ENCODE assay signal across 1 cellular context in the genomic region with DNA sequence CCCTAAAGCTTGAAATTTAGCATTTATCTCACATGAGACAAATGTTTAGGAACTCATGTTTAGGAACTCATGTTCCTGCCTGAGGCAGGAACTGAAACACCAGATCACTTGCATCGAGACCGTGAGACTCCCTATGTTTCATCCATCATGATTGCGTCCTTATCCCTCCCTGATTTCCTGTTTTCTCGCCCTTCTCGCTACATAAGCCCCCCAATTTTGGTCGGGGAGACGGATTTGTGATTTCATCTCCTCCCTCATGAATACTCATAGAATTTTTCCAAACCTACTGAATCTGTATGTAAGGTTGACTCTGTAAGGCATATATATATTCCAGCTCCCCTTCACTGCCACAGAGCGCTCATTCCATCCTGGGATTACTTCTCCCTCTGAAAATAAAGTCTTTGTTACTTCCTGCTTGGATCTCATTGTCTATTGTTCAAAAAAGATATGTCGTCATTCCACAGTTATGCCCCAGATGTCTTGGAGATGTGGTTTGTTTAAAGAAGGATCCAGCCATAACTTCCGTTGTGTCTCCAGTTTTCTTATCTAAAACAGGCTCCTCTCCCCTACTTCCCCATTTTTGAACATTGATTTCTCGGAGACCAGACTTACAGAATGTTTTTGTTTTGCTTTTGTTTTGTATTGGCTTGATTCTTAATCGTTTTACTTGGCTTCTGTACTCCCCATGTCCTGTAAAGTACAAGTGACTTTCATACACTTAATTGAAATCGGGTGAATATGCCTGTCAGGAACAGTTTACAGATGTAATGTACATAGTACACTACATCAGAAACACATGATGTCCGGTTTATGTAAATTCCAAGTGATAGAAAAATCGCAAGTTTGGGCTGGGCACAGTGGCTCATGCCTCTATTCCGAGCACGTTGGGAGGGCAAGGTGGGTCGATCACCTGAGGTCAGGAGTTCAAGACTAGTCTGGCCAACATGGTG.
TF ChIP-seq lines count a peak whose summit lies in the region.

No MANE protein-coding gene starts in this region.

TF ChIP-seq in GM12878, 131 proteins besides CTCF, POLR2A, EP300 and RAD21 (continued from another document and continues in another):
- TF ChIP-seq, protein P1, sequence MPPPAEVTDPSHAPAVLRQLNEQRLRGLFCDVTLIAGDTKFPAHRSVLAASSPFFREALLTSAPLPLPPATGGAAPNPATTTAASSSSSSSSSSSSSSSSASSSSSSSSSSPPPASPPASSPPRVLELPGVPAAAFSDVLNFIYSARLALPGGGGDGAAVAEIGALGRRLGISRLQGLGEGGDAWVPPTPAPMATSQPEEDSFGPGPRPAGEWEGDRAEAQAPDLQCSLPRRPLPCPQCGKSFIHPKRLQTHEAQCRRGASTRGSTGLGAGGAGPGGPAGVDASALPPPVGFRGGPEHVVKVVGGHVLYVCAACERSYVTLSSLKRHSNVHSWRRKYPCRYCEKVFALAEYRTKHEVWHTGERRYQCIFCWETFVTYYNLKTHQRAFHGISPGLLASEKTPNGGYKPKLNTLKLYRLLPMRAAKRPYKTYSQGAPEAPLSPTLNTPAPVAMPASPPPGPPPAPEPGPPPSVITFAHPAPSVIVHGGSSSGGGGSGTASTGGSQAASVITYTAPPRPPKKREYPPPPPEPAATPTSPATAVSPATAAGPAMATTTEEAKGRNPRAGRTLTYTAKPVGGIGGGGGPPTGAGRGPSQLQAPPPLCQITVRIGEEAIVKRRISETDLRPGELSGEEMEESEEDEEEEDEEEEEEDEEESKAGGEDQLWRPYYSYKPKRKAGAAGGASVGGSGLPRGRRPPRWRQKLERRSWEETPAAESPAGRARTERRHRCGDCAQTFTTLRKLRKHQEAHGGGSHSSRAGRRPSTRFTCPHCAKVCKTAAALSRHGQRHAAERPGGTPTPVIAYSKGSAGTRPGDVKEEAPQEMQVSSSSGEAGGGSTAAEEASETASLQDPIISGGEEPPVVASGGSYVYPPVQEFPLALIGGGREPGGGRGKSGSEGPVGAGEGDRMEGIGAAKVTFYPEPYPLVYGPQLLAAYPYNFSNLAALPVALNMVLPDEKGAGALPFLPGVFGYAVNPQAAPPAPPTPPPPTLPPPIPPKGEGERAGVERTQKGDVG (CRISPR knock-in tag; IDR thresholded peaks at IDR 0.05): no peak
- TF ChIP-seq RELA (IDR thresholded peaks at IDR 0.05; ENCODE audit: borderline replicate concordance, partially characterized antibody) (no peak), MTA2 (IDR thresholded peaks at IDR 0.05; ENCODE audit: low read depth) (0 out of 2 replicates have a peak, but pooled peaks have one; percentile 12), HDAC2 (IDR thresholded peaks at IDR 0.05) (no peak), CBFB (IDR thresholded peaks at IDR 0.05; ENCODE audit: low read depth) (no peak), BHLHE40 (IDR thresholded peaks at IDR 0.05; ENCODE audit: borderline replicate concordance in 1 of 2, low read depth in 2 of 2, low read length in 1 of 2) (peak in 1 of 2 experiments; percentile 48; a peak in 1 of 4 replicates), NR2C1 (IDR thresholded peaks at IDR 0.05) (no peak), NFXL1 (IDR thresholded peaks at IDR 0.05; ENCODE audit: borderline replicate concordance) (no peak), JUND (IDR thresholded peaks at IDR 0.05; ENCODE audit: low read depth, low read length) (no peak), SPI1 (IDR thresholded peaks at IDR 0.05; ENCODE audit: borderline replicate concordance, insufficient read depth, low read depth, low read length) (peak; percentile 87), FOXM1 (IDR thresholded peaks at IDR 0.05; ENCODE audit: low read depth, low read length) (no peak), NR2C2 (IDR thresholded peaks at IDR 0.05; ENCODE audit: borderline replicate concordance, control insufficient read depth, insufficient read length, low read depth) (no peak), STAT3 (IDR thresholded peaks at IDR 0.05; ENCODE audit: low read depth, low read length) (no peak)
- TF ChIP-seq, protein P2, sequence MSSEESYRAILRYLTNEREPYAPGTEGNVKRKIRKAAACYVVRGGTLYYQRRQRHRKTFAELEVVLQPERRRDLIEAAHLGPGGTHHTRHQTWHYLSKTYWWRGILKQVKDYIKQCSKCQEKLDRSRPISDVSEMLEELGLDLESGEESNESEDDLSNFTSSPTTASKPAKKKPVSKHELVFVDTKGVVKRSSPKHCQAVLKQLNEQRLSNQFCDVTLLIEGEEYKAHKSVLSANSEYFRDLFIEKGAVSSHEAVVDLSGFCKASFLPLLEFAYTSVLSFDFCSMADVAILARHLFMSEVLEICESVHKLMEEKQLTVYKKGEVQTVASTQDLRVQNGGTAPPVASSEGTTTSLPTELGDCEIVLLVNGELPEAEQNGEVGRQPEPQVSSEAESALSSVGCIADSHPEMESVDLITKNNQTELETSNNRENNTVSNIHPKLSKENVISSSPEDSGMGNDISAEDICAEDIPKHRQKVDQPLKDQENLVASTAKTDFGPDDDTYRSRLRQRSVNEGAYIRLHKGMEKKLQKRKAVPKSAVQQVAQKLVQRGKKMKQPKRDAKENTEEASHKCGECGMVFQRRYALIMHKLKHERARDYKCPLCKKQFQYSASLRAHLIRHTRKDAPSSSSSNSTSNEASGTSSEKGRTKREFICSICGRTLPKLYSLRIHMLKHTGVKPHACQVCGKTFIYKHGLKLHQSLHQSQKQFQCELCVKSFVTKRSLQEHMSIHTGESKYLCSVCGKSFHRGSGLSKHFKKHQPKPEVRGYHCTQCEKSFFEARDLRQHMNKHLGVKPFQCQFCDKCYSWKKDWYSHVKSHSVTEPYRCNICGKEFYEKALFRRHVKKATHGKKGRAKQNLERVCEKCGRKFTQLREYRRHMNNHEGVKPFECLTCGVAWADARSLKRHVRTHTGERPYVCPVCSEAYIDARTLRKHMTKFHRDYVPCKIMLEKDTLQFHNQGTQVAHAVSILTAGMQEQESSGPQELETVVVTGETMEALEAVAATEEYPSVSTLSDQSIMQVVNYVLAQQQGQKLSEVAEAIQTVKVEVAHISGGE (CRISPR knock-in tag; IDR thresholded peaks at IDR 0.05): peak; percentile 18; the same call in 1 of the 2 replicates
- TF ChIP-seq, protein P3, sequence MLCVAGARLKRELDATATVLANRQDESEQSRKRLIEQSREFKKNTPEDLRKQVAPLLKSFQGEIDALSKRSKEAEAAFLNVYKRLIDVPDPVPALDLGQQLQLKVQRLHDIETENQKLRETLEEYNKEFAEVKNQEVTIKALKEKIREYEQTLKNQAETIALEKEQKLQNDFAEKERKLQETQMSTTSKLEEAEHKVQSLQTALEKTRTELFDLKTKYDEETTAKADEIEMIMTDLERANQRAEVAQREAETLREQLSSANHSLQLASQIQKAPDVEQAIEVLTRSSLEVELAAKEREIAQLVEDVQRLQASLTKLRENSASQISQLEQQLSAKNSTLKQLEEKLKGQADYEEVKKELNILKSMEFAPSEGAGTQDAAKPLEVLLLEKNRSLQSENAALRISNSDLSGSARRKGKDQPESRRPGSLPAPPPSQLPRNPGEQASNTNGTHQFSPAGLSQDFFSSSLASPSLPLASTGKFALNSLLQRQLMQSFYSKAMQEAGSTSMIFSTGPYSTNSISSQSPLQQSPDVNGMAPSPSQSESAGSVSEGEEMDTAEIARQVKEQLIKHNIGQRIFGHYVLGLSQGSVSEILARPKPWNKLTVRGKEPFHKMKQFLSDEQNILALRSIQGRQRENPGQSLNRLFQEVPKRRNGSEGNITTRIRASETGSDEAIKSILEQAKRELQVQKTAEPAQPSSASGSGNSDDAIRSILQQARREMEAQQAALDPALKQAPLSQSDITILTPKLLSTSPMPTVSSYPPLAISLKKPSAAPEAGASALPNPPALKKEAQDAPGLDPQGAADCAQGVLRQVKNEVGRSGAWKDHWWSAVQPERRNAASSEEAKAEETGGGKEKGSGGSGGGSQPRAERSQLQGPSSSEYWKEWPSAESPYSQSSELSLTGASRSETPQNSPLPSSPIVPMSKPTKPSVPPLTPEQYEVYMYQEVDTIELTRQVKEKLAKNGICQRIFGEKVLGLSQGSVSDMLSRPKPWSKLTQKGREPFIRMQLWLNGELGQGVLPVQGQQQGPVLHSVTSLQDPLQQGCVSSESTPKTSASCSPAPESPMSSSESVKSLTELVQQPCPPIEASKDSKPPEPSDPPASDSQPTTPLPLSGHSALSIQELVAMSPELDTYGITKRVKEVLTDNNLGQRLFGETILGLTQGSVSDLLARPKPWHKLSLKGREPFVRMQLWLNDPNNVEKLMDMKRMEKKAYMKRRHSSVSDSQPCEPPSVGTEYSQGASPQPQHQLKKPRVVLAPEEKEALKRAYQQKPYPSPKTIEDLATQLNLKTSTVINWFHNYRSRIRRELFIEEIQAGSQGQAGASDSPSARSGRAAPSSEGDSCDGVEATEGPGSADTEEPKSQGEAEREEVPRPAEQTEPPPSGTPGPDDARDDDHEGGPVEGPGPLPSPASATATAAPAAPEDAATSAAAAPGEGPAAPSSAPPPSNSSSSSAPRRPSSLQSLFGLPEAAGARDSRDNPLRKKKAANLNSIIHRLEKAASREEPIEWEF (IDR thresholded peaks at IDR 0.05; ENCODE audit: insufficient replicate concordance, low read depth, low read length): peak; percentile 29
- TF ChIP-seq, protein P4, sequence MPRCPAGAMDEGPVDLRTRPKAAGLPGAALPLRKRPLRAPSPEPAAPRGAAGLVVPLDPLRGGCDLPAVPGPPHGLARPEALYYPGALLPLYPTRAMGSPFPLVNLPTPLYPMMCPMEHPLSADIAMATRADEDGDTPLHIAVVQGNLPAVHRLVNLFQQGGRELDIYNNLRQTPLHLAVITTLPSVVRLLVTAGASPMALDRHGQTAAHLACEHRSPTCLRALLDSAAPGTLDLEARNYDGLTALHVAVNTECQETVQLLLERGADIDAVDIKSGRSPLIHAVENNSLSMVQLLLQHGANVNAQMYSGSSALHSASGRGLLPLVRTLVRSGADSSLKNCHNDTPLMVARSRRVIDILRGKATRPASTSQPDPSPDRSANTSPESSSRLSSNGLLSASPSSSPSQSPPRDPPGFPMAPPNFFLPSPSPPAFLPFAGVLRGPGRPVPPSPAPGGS (IDR thresholded peaks at IDR 0.05; ENCODE audit: borderline replicate concordance, insufficient read depth, low read depth, low read length, poor library complexity, severe bottlenecking): no peak
- TF ChIP-seq, protein P5, sequence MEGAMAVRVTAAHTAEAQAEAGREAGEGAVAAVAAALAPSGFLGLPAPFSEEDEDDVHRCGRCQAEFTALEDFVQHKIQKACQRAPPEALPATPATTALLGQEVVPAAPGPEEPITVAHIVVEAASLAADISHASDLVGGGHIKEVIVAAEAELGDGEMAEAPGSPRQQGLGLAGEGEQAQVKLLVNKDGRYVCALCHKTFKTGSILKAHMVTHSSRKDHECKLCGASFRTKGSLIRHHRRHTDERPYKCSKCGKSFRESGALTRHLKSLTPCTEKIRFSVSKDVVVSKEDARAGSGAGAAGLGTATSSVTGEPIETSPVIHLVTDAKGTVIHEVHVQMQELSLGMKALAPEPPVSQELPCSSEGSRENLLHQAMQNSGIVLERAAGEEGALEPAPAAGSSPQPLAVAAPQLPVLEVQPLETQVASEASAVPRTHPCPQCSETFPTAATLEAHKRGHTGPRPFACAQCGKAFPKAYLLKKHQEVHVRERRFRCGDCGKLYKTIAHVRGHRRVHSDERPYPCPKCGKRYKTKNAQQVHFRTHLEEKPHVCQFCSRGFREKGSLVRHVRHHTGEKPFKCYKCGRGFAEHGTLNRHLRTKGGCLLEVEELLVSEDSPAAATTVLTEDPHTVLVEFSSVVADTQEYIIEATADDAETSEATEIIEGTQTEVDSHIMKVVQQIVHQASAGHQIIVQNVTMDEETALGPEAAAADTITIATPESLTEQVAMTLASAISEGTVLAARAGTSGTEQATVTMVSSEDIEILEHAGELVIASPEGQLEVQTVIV (IDR thresholded peaks at IDR 0.05; ENCODE audit: borderline replicate concordance, partially characterized antibody): no peak
- TF ChIP-seq, protein P6, sequence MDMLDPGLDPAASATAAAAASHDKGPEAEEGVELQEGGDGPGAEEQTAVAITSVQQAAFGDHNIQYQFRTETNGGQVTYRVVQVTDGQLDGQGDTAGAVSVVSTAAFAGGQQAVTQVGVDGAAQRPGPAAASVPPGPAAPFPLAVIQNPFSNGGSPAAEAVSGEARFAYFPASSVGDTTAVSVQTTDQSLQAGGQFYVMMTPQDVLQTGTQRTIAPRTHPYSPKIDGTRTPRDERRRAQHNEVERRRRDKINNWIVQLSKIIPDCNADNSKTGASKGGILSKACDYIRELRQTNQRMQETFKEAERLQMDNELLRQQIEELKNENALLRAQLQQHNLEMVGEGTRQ (IDR thresholded peaks at IDR 0.05; ENCODE audit: borderline replicate concordance, low read depth, low read length): no peak
- TF ChIP-seq, protein P7, sequence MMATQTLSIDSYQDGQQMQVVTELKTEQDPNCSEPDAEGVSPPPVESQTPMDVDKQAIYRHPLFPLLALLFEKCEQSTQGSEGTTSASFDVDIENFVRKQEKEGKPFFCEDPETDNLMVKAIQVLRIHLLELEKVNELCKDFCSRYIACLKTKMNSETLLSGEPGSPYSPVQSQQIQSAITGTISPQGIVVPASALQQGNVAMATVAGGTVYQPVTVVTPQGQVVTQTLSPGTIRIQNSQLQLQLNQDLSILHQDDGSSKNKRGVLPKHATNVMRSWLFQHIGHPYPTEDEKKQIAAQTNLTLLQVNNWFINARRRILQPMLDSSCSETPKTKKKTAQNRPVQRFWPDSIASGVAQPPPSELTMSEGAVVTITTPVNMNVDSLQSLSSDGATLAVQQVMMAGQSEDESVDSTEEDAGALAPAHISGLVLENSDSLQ (IDR thresholded peaks at IDR 0.05): no peak; the same call in 1 of the 2 replicates
- TF ChIP-seq, protein P8, sequence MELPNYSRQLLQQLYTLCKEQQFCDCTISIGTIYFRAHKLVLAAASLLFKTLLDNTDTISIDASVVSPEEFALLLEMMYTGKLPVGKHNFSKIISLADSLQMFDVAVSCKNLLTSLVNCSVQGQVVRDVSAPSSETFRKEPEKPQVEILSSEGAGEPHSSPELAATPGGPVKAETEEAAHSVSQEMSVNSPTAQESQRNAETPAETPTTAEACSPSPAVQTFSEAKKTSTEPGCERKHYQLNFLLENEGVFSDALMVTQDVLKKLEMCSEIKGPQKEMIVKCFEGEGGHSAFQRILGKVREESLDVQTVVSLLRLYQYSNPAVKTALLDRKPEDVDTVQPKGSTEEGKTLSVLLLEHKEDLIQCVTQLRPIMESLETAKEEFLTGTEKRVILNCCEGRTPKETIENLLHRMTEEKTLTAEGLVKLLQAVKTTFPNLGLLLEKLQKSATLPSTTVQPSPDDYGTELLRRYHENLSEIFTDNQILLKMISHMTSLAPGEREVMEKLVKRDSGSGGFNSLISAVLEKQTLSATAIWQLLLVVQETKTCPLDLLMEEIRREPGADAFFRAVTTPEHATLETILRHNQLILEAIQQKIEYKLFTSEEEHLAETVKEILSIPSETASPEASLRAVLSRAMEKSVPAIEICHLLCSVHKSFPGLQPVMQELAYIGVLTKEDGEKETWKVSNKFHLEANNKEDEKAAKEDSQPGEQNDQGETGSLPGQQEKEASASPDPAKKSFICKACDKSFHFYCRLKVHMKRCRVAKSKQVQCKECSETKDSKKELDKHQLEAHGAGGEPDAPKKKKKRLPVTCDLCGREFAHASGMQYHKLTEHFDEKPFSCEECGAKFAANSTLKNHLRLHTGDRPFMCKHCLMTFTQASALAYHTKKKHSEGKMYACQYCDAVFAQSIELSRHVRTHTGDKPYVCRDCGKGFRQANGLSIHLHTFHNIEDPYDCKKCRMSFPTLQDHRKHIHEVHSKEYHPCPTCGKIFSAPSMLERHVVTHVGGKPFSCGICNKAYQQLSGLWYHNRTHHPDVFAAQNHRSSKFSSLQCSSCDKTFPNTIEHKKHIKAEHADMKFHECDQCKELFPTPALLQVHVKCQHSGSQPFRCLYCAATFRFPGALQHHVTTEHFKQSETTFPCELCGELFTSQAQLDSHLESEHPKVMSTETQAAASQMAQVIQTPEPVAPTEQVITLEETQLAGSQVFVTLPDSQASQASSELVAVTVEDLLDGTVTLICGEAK (IDR thresholded peaks at IDR 0.05; ENCODE audit: borderline replicate concordance): peak; percentile 35; the same call in 1 of the 2 replicates
